ENCODE assay signal across 18 cellular contexts in the genomic region with DNA sequence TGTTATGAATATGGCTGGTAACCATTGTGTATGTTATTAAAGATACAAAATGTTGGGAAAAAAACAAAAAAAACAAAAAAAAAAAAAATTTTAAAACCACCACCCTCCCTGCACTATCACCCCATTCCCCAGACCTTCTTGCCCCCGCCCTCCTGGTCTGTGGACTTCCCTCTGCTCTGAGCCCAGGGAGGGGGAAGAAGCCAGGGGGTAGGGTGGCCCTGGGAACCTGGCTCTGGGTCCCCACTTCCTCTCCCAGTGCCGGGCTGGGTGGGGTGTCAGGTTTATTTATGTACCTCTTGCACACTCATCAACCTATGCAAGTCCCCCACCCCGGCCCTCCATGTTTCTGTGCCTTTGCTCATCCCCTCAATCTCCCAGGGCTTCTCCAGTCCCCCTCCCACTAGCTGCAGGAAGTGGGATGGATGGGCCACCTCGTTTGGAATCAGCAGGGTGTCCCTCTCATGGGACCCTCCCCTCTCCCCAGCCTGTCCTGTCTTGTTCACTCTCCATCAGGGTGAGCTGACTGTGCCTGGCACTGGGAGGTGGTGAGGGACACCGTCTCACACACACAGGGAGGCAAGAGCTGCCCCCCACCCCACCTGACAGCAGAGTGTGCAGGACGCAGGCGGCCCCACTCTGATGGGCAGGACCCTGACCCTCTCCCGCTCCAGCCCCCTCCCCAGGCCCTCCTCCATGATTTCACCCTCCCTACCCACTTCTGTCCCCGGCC. TPM values are rescaled to one million over a fixed set of nuclear protein-coding genes. Genes with fewer than 3 reads are reported as not detected.
DNase-seq lines count a peak whose midpoint lies in the region; ATAC-seq and TF ChIP-seq lines count a peak whose summit lies in the region.
"Had no signal": no experiment of that assay in that cellular context is flagged by ENCODE, and none has a peak within 500 bp of the region (broad histone marks: within the 10 kb centered on the region; RNA-seq: fewer than 3 reads in every experiment).

No MANE protein-coding gene starts in this region.

- peaks cover 20% of the 10 kb centered on the region for H3K36me3 Mint-ChIP-seq in activated naive CD4-positive, alpha-beta T cell treated with anti-CD3 and anti-CD28 coated beads for 36 hours (ENCODE audit: low read depth)
- peaks cover 59% of the 10 kb centered on the region for H3K36me3 Mint-ChIP-seq in activated naive CD4-positive, alpha-beta T cell treated with anti-CD3 and anti-CD28 coated beads, Interleukin-2, amount 10 ng/mL, durations not matched to agents 7 days and 5 days
- peaks cover 89% of the 10 kb centered on the region for H3K36me3 Mint-ChIP-seq in dendritic cell treated with granulocyte-macrophage colony-stimulating factor and Interleukin-4, amounts not matched to agents 40 ng/mL and 50 ng/mL, for 4 days (ENCODE audit: low read depth)
- H3K36me3 Mint-ChIP-seq in stimulated activated effector memory CD8-positive, alpha-beta T cell treated with anti-CD3 and anti-CD28 coated beads, Interleukin-12 subunit alpha, Interleukin-12 subunit beta, amount 100 ng/mL, for 72 hours, result peaks cover 95% of the 10 kb centered on the region

- CTCF ChIA-PET in activated naive CD4-positive, alpha-beta T cell treated with anti-CD3 and anti-CD28 coated beads for 36 hours (lab: Charles Lee), result no interaction called here
- CTCF ChIA-PET in activated naive CD4-positive, alpha-beta T cell treated with anti-CD3 and anti-CD28 coated beads, Interleukin-2, amount 10 ng/mL, durations not matched to agents 7 days and 5 days (lab: Charles Lee), result no interaction called here
- CTCF ChIA-PET in RWPE1 (lab: Yijun Ruan, JAX), result interaction anchor here (0.6 to 1.8 kb wide), 3 partner anchors 12 to 178 kb away, joined by 3 to 8 read pairs (median 4); no protein-coding TSS in a partner anchor

- peaks cover 8% of the 10 kb centered on the region for H3K4me1 Mint-ChIP-seq in activated naive CD4-positive, alpha-beta T cell treated with anti-CD3 and anti-CD28 coated beads for 36 hours (ENCODE audit: low read depth)
- H3K4me1 Mint-ChIP-seq in activated naive CD4-positive, alpha-beta T cell treated with anti-CD3 and anti-CD28 coated beads, Interleukin-2, amount 10 ng/mL, durations not matched to agents 7 days and 5 days, result peaks cover 6% of the 10 kb centered on the region
- H3K4me1 Mint-ChIP-seq in dendritic cell treated with granulocyte-macrophage colony-stimulating factor and Interleukin-4, amounts not matched to agents 40 ng/mL and 50 ng/mL, for 4 days (ENCODE audit: low read depth), result peaks cover 29% of the 10 kb centered on the region
- H3K4me1 Mint-ChIP-seq in stimulated activated effector memory CD8-positive, alpha-beta T cell treated with anti-CD3 and anti-CD28 coated beads, Interleukin-12 subunit alpha, Interleukin-12 subunit beta, amount 100 ng/mL, for 72 hours, result peaks cover 25% of the 10 kb centered on the region

- no peak for ATAC-seq in stimulated activated effector memory CD8-positive, alpha-beta T cell treated with anti-CD3 and anti-CD28 coated beads, Interleukin-12 subunit alpha, Interleukin-12 subunit beta, amount 100 ng/mL, for 72 hours
- no peak for ATAC-seq in foreskin keratinocyte
- ATAC-seq: HCT116 had no signal

- TF ChIP-seq CTCF in RWPE1 (conservative IDR thresholded peaks at IDR 0.05; ENCODE audit: low read depth), result no peak
- TF ChIP-seq CTCF in foreskin keratinocyte (conservative IDR thresholded peaks at IDR 0.05), result no peak

- POLR2A ChIA-PET in RWPE1 (lab: Yijun Ruan, JAX; ENCODE audit: low non-redundant PET), result no interaction called here

- H3K27ac Mint-ChIP-seq in activated naive CD4-positive, alpha-beta T cell treated with anti-CD3 and anti-CD28 coated beads for 36 hours, result peak overlapping the region; percentile 22
- H3K27ac Mint-ChIP-seq in activated naive CD4-positive, alpha-beta T cell treated with anti-CD3 and anti-CD28 coated beads, Interleukin-2, amount 10 ng/mL, durations not matched to agents 7 days and 5 days, result no peak overlapping the region
- peak overlapping the region; percentile 64 for H3K27ac Mint-ChIP-seq in dendritic cell treated with granulocyte-macrophage colony-stimulating factor and Interleukin-4, amounts not matched to agents 40 ng/mL and 50 ng/mL, for 4 days
- peak overlapping the region; percentile 76 for H3K27ac Mint-ChIP-seq in stimulated activated effector memory CD8-positive, alpha-beta T cell treated with anti-CD3 and anti-CD28 coated beads, Interleukin-12 subunit alpha, Interleukin-12 subunit beta, amount 100 ng/mL, for 72 hours

- no peaks in the 10 kb centered on the region for H3K27me3 ChIP-seq in foreskin keratinocyte
- H3K27me3 ChIP-seq: dorsolateral prefrontal cortex, Peyer's patch, right atrium auricular region, upper lobe of left lung had no signal

- no peaks in the 10 kb centered on the region for H3K27me3 Mint-ChIP-seq in activated naive CD4-positive, alpha-beta T cell treated with anti-CD3 and anti-CD28 coated beads for 36 hours (ENCODE audit: low read depth)
- H3K27me3 Mint-ChIP-seq in activated naive CD4-positive, alpha-beta T cell treated with anti-CD3 and anti-CD28 coated beads, Interleukin-2, amount 10 ng/mL, durations not matched to agents 7 days and 5 days, result no peaks in the 10 kb centered on the region
- H3K27me3 Mint-ChIP-seq in dendritic cell treated with granulocyte-macrophage colony-stimulating factor and Interleukin-4, amounts not matched to agents 40 ng/mL and 50 ng/mL, for 4 days, result no peaks in the 10 kb centered on the region

- no peak for DNase-seq in activated naive CD4-positive, alpha-beta T cell treated with anti-CD3 and anti-CD28 coated beads for 36 hours
- DNase-seq in activated naive CD4-positive, alpha-beta T cell treated with anti-CD3 and anti-CD28 coated beads, Interleukin-2, amount 10 ng/mL, durations not matched to agents 7 days and 5 days, result no peak
- no peak for DNase-seq in RWPE1 (ENCODE audit: low spot score)
- no peak for DNase-seq in stimulated activated effector memory CD8-positive, alpha-beta T cell treated with anti-CD3 and anti-CD28 coated beads, Interleukin-12 subunit alpha, Interleukin-12 subunit beta, amount 100 ng/mL, for 72 hours (ENCODE audit: low spot score in 2 of 2)
- DNase-seq in foreskin keratinocyte, result no peak
- DNase-seq in DMS53 treated with DMSO at 0.1 percent for 48 hours (lab: John Stamatoyannopoulos, UW; ENCODE audit: unreplicated experiment), result no peak
- DNase-seq in posterior vena cava (ENCODE audit: low spot score), result no peak
- DNase-seq: activated CD8-positive, alpha-beta memory T cell treated with anti-CD3 and anti-CD28 coated beads, Interleukin-2, amount 50 U/mL, for 48 hours; aorta; dorsolateral prefrontal cortex; hypothalamus; NCI-H524 treated with DMSO at 0.1 percent for 48 hours; Peyer's patch had no signal

- peak overlapping the region; percentile 60 for H3K27ac ChIP-seq in RWPE1
- H3K27ac ChIP-seq in foreskin keratinocyte, result no peak overlapping the region
- H3K27ac ChIP-seq: Peyer's patch, right atrium auricular region, upper lobe of left lung had no signal

- H3K4me3 Mint-ChIP-seq in activated naive CD4-positive, alpha-beta T cell treated with anti-CD3 and anti-CD28 coated beads for 36 hours, result no peak overlapping the region
- no peak overlapping the region for H3K4me3 Mint-ChIP-seq in activated naive CD4-positive, alpha-beta T cell treated with anti-CD3 and anti-CD28 coated beads, Interleukin-2, amount 10 ng/mL, durations not matched to agents 7 days and 5 days
- no peak overlapping the region for H3K4me3 Mint-ChIP-seq in dendritic cell treated with granulocyte-macrophage colony-stimulating factor and Interleukin-4, amounts not matched to agents 40 ng/mL and 50 ng/mL, for 4 days
- H3K4me3 Mint-ChIP-seq in stimulated activated effector memory CD8-positive, alpha-beta T cell treated with anti-CD3 and anti-CD28 coated beads, Interleukin-12 subunit alpha, Interleukin-12 subunit beta, amount 100 ng/mL, for 72 hours, result no peak overlapping the region

- H3K9me3 Mint-ChIP-seq in activated naive CD4-positive, alpha-beta T cell treated with anti-CD3 and anti-CD28 coated beads for 36 hours, result no peaks in the 10 kb centered on the region
- no peaks in the 10 kb centered on the region for H3K9me3 Mint-ChIP-seq in activated naive CD4-positive, alpha-beta T cell treated with anti-CD3 and anti-CD28 coated beads, Interleukin-2, amount 10 ng/mL, durations not matched to agents 7 days and 5 days
- H3K9me3 Mint-ChIP-seq in dendritic cell treated with granulocyte-macrophage colony-stimulating factor and Interleukin-4, amounts not matched to agents 40 ng/mL and 50 ng/mL, for 4 days, result no peaks in the 10 kb centered on the region
- H3K9me3 Mint-ChIP-seq in stimulated activated effector memory CD8-positive, alpha-beta T cell treated with anti-CD3 and anti-CD28 coated beads, Interleukin-12 subunit alpha, Interleukin-12 subunit beta, amount 100 ng/mL, for 72 hours, result no peaks in the 10 kb centered on the region

- no peaks in the 10 kb centered on the region for H3K4me1 ChIP-seq in foreskin keratinocyte

- intact Hi-C loops in activated naive CD4-positive, alpha-beta T cell treated with anti-CD3 and anti-CD28 coated beads for 36 hours (cut with micrococcal nuclease), result no loop called here
- intact Hi-C loops in dendritic cell treated with granulocyte-macrophage colony-stimulating factor and Interleukin-4, amounts not matched to agents 40 ng/mL and 50 ng/mL, for 4 days (cut with micrococcal nuclease), result no loop called here
- intact Hi-C loops in posterior vena cava (cut with DNase I), result no loop called here

RNA-seq across cellular contexts. Expression of a gene that starts 5.9 kb away (rescaled TPM):
- total RNA-seq in activated naive CD4-positive, alpha-beta T cell treated with anti-CD3 and anti-CD28 coated beads for 36 hours, result 10 to 100 TPM; 31.9 to 34.9 TPM
- total RNA-seq in foreskin keratinocyte (41.2 and 54.8 TPM in 2 replicates), posterior vena cava (10 to 100 TPM; 26.0 to 28.5 TPM)
- polyA plus RNA-seq in foreskin keratinocyte, result 47.2 and 55.4 TPM in 2 replicates

RNA-seq across cellular contexts. Expression of a gene that starts 6.2 kb away (rescaled TPM):
- total RNA-seq in activated naive CD4-positive, alpha-beta T cell treated with anti-CD3 and anti-CD28 coated beads for 36 hours, result 10 to 100 TPM; 18.0 to 18.5 TPM
- 15.2 and 16.9 TPM in 2 replicates for total RNA-seq in foreskin keratinocyte
- polyA plus RNA-seq in foreskin keratinocyte, result 17.6 and 18.7 TPM in 2 replicates
- 10 to 100 TPM; 32.7 to 33.3 TPM for total RNA-seq in posterior vena cava

RNA-seq across cellular contexts. Expression of a gene that starts 21.6 kb away (rescaled TPM):
- total RNA-seq in activated naive CD4-positive, alpha-beta T cell treated with anti-CD3 and anti-CD28 coated beads for 36 hours, result 100 to 1,000 TPM; 113 to 116 TPM
- total RNA-seq in foreskin keratinocyte (35.0 and 38.1 TPM in 2 replicates), posterior vena cava (100 to 1,000 TPM; 258 to 509 TPM)
- 44.5 and 56.1 TPM in 2 replicates for polyA plus RNA-seq in foreskin keratinocyte
- polyA plus RNA-seq: neural cell had no signal

RNA-seq across cellular contexts. Expression of a gene that starts 27.5 kb away (rescaled TPM):
- total RNA-seq in activated naive CD4-positive, alpha-beta T cell treated with anti-CD3 and anti-CD28 coated beads for 36 hours, result 10 to 100 TPM; 27.3 to 34.6 TPM
- total RNA-seq in foreskin keratinocyte, result 19.9 and 26.4 TPM in 2 replicates
- 8.4 and 14.0 TPM in 2 replicates for polyA plus RNA-seq in foreskin keratinocyte
- 10 to 100 TPM; 38.1 to 48.6 TPM for total RNA-seq in posterior vena cava

RNA-seq across cellular contexts. Expression of a gene that starts 42.8 kb away (rescaled TPM):
- 10 to 100 TPM; 33.0 to 35.8 TPM for total RNA-seq in activated naive CD4-positive, alpha-beta T cell treated with anti-CD3 and anti-CD28 coated beads for 36 hours
- total RNA-seq in foreskin keratinocyte (61.2 and 63.2 TPM in 2 replicates), posterior vena cava (100 to 1,000 TPM in 1 of 2 donors, 10 to 100 TPM in 1; 74.5 to 119 TPM)
- 70.6 and 72.8 TPM in 2 replicates for polyA plus RNA-seq in foreskin keratinocyte
